8 cellular contexts compared by ENCODE assay signal in the genomic region with DNA sequence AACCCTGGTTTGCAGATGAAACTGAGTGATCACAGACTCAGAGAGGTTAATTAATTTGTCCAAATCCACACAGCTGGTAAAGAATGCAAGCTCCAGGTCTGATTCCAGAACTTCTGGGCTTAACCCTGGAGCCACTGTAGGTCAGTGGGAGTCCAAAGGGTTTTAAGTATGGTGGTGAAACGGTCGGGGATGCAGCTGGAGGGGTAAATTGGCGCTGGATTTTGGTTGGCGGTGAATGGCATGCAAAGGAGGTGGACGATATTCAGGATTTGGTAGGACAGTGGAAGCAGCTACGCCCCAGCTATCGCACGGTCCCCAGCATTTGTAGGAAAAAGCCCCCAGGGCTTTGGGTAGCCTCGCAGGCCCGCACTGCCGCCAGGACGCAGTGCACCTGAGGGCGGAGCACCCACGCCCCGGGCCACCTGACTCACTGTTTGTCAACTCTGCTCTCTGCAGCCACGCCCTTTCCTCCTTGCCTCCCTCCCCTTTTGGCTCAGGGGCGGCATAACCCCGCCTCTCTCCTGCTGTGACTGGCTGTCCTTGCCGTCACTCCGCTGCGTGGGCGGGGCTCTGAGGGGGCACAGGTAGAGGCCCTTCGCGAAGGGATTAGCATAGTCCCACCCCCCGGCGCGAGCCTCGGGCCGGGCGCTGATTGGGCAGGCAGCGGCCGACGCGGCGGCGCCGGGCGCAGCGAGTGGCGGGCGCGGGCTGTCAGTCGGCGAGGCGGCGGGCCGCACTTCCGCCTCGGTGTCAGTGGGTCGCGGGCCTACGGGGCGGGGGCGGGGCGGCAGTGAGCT. TPM values are rescaled to one million over a fixed set of nuclear protein-coding genes. Genes with fewer than 3 reads are reported as not detected.
DNase-seq lines count a peak whose midpoint lies in the region; ATAC-seq, FAIRE-seq and TF ChIP-seq lines count a peak whose summit lies in the region.

OSBPL2 (plus strand) TSS at position 750 of the 797 bp plus-strand sequence. CDS start 17,664 bp downstream, outside the sequence.

- H3K9ac ChIP-seq in HUES64 (ENCODE audit: low read depth, low read length) (peak within 1 kb of the TSS; percentile 49), OCI-LY1 (ENCODE audit: low read length) (peak within 1 kb of the TSS; percentile 72)

- 0 out of 2 replicates have a peak within 1 kb of the TSS, but pooled peaks have one; percentile 44 for H2AFZ ChIP-seq in OCI-LY1 (ENCODE audit: low read length)

- 3% methylated on average over 55 of the region's 55 CpGs for WGBS in HUES64

- ATAC-seq in GM21447 (IDR thresholded peaks at IDR 0.05; ENCODE audit: unreplicated experiment): peak; percentile 98

- H3K4me1 ChIP-seq in HUES64 (ENCODE audit: insufficient read depth, low read length) (0 out of 2 replicates have a peak, but pooled peaks cover 8% of the 10 kb centered on the region), OCI-LY1 (ENCODE audit: insufficient read depth, low read length, severe bottlenecking) (peaks cover 20% of the 10 kb centered on the region)

- H3K4me2 ChIP-seq in OCI-LY1 (ENCODE audit: low read length): peak within 1 kb of the TSS; percentile 81

- H3F3A ChIP-seq in OCI-LY1 (ENCODE audit: insufficient read depth, low read length): no peaks in the 10 kb centered on the region

- H3K27me3 ChIP-seq in HUES64 (ENCODE audit: insufficient read depth, low read length) (no peaks in the 10 kb centered on the region), OCI-LY1 (ENCODE audit: insufficient read depth, low read length) (no peaks in the 10 kb centered on the region; the same call in 1 of the 2 replicates)

- TF ChIP-seq CTCF in OCI-LY1 (IDR thresholded peaks at IDR 0.05; ENCODE audit: low read length): no peak

- H3K27ac ChIP-seq in HUES64 (ENCODE audit: low read depth, low read length): no peak within 1 kb of the TSS; the same call in 1 of the 2 replicates
- peak within 1 kb of the TSS; percentile 8 for H3K27ac ChIP-seq in OCI-LY1 (ENCODE audit: low read depth, low read length, poor library complexity, severe bottlenecking)

- 0 out of 2 replicates have a peak, but pooled peaks cover 3% of the 10 kb centered on the region for H3K79me2 ChIP-seq in OCI-LY1 (ENCODE audit: insufficient read depth, low read length)

- peaks cover 5% of the 10 kb centered on the region; the same call in 1 of the 2 replicates for H3K36me3 ChIP-seq in HUES64 (ENCODE audit: insufficient read depth, low read length)
- peaks cover 11% of the 10 kb centered on the region; the same call in 1 of the 2 replicates for H3K36me3 ChIP-seq in OCI-LY1 (ENCODE audit: insufficient read depth, low read length)

- peak; percentile 87 for FAIRE-seq in endometrium (lab: Jason Lieb, UNC)

- in situ Hi-C loops in Caki2 (cut with HindIII; ENCODE audit: low pct_unique_long_range_greater_than_20kb, low sequenced_read_pairs): no loop called here

- H4K20me1 ChIP-seq in OCI-LY1 (ENCODE audit: insufficient read depth, low read length): no peaks in the 10 kb centered on the region

- H3K9me2 ChIP-seq in OCI-LY1 (ENCODE audit: low read depth, low read length): no peaks in the 10 kb centered on the region

- H3K4me3 ChIP-seq in HUES64 (ENCODE audit: low read length): peak within 1 kb of the TSS; percentile 69
- H3K4me3 ChIP-seq in OCI-LY1 (ENCODE audit: low read depth, low read length, poor library complexity, severe bottlenecking): peak within 1 kb of the TSS; percentile 68

- DNase-seq in Caki2 (ENCODE audit: low read depth) (peak; percentile 100), midbrain (lab: John Stamatoyannopoulos, UW) (peak; percentile 99)
- DNase-seq in activated CD8-positive, alpha-beta memory T cell treated with anti-CD3 and anti-CD28 coated beads, Interleukin-2, amount 50 U/mL, for 4 hours: peak; percentile 100
- DNase-seq in stimulated activated CD8-positive, alpha-beta memory T cell treated with anti-CD3 and anti-CD28 coated beads, Interleukin-2, amount 100 ng/mL, for 1 hour (ENCODE audit: low read depth in 2 of 2): peak; percentile 100

- H3K9me3 ChIP-seq in HUES64 (ENCODE audit: insufficient read depth, low read depth, low read length) (no peaks in the 10 kb centered on the region), OCI-LY1 (ENCODE audit: low read length) (no peaks in the 10 kb centered on the region)

RNA-seq across cellular contexts. Expression of gene OSBPL2, which starts in this region (rescaled TPM):
- total RNA-seq in Caki2 (2014; rRNA removed; shearing (Covaris generic); ENCODE audit: low replicate concordance): 14.0 and 17.9 TPM in 2 replicates
- polyA plus RNA-seq in HUES64 (2013, experiment 1 of 2): 11.5 TPM
- polyA plus RNA-seq in HUES64 (2013, experiment 2 of 2): 14.9 TPM
